Comparison of ENCODE assay signal across 20 cellular contexts in the genomic region with DNA sequence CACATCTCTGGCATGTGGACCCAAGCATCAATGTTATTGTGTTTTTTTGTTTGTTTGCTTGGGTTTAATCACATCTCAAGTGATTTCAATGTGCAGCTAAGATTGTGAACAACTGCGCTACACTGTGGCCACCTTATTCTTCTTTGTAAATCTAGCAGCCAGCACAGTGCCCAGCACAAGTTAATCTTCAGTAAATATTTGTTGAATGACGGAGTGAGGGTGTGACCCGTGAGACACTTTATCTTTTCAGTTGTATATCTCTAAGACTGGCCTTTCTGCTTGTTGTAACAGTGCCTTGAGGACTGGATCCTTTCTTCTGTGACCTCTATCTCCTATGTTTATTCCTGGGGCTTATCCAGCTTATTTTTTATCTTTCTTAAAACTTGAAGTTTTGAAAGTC. TPM values are rescaled to one million over a fixed set of nuclear protein-coding genes. Genes with fewer than 3 reads are reported as not detected.
A peak's percentile ranks its signal among the peaks of the same experiment; 100 is the strongest.
DNase-seq lines count a peak whose midpoint lies in the region; ATAC-seq and TF ChIP-seq lines count a peak whose summit lies in the region.
"Had no signal": no experiment of that assay in that cellular context is flagged by ENCODE, and none has a peak within 500 bp of the region (broad histone marks: within the 10 kb centered on the region; RNA-seq: fewer than 3 reads in every experiment).

No MANE protein-coding gene starts in this region.

- H3K36me3 ChIP-seq in esophagus squamous epithelium (no peaks in the 10 kb centered on the region), gastrocnemius medialis (no peaks in the 10 kb centered on the region), MM.1S (replicated peaks; ENCODE audit: insufficient read depth, low read length) (no peaks in the 10 kb centered on the region)
- H3K36me3 ChIP-seq: right lobe of liver had no signal

- no peak overlapping the region for H3K9ac ChIP-seq in MM.1S (ENCODE audit: low read length)

- no peak for TF ChIP-seq POLR2A in esophagus squamous epithelium (IDR thresholded peaks at IDR 0.05)
- no peak for TF ChIP-seq POLR2A in gastrocnemius medialis (IDR thresholded peaks at IDR 0.05)

- WGBS in esophagus squamous epithelium, 2 donors = 43 to 47% methylated on average over 3 of the region's 3 CpGs

- TF ChIP-seq CTCF in esophagus squamous epithelium (IDR thresholded peaks at IDR 0.05) = no peak
- no peak for TF ChIP-seq CTCF in progenitor cell of endocrine pancreas (IDR thresholded peaks at IDR 0.05; ENCODE audit: unreplicated experiment)
- TF ChIP-seq CTCF in gastrocnemius medialis (IDR thresholded peaks at IDR 0.05 in 4 of 5, conservative IDR thresholded peaks at IDR 0.05 in 1 of 5) = no peak
- TF ChIP-seq CTCF in MM.1S (IDR thresholded peaks at IDR 0.05; ENCODE audit: low read length) = no peak

- no peak overlapping the region for H2AFZ ChIP-seq in MM.1S (ENCODE audit: low read length)

- peaks cover 32% of the 10 kb centered on the region for H3K4me1 Mint-ChIP-seq in progenitor cell of endocrine pancreas (ENCODE audit: low read depth)

- no peaks in the 10 kb centered on the region for H3F3A ChIP-seq in MM.1S (ENCODE audit: insufficient read depth, low read length)

- H3K4me3 Mint-ChIP-seq in progenitor cell of endocrine pancreas (ENCODE audit: low read depth) = no peak overlapping the region
- H3K4me3 Mint-ChIP-seq: IgD-negative memory B cell, T-helper 17 cell had no signal

- H4K20me1 ChIP-seq in MM.1S (ENCODE audit: insufficient read depth, low read length) = no peaks in the 10 kb centered on the region

- no peak overlapping the region for H3K4me2 ChIP-seq in MM.1S (ENCODE audit: low read depth, low read length)

- DNase-seq in DMS53 treated with DMSO at 0.1 percent for 48 hours (lab: John Stamatoyannopoulos, UW; ENCODE audit: unreplicated experiment) (peak; percentile 74), NCI-H226 (peak; percentile 58), esophagus squamous epithelium (lab: John Stamatoyannopoulos, UW) (no peak), progenitor cell of endocrine pancreas (ENCODE audit: low spot score, unreplicated experiment) (no peak), gastrocnemius medialis (no peak), RKO (ENCODE audit: low spot score) (no peak), MM.1S (no peak), NCI-H2081 treated with DMSO at 0.1 percent for 48 hours (lab: John Stamatoyannopoulos, UW) (no peak)
- DNase-seq: activated gamma-delta T cell; AML-193; anterior cingulate cortex; NCI-H1105; NK-92 treated with Interleukin-12 subunit alpha and Interleukin-12 subunit beta, amount 100 ng/mL, for 24 hours; right lobe of liver; Right ventricle myocardium superior; stimulated activated CD4-positive, alpha-beta T cell treated with anti-CD3 and anti-CD28 coated beads, Interleukin-2, amount 100 ng/mL, for 48 hours; substantia nigra; T-helper 17 cell had no signal

- no peak overlapping the region for H3K4me3 ChIP-seq in esophagus squamous epithelium
- H3K4me3 ChIP-seq in gastrocnemius medialis = no peak overlapping the region
- H3K4me3 ChIP-seq in MM.1S (ENCODE audit: low read length) = no peak overlapping the region
- H3K4me3 ChIP-seq: right lobe of liver had no signal

- H3K9me2 ChIP-seq in MM.1S (replicated peaks; ENCODE audit: insufficient read depth, low read length) = no peaks in the 10 kb centered on the region

- H3K4me1 ChIP-seq in esophagus squamous epithelium (peaks cover 17 to 72% (median 41%) of the 10 kb centered on the region in 3 donors), gastrocnemius medialis (peaks cover 31 to 44% of the 10 kb centered on the region in 2 donors), MM.1S (ENCODE audit: low read length) (no peaks in the 10 kb centered on the region)
- H3K4me1 ChIP-seq: right lobe of liver had no signal

- ATAC-seq in gastrocnemius medialis = no peak
- ATAC-seq: activated CD4-positive, CD25-positive, alpha-beta regulatory T cell treated with anti-CD3 and anti-CD28 coated beads, Interleukin-2, amount 50 U/mL, for 24 hours; T-helper 17 cell had no signal

- no peaks in the 10 kb centered on the region for H3K27me3 ChIP-seq in esophagus squamous epithelium
- H3K27me3 ChIP-seq in gastrocnemius medialis = no peaks in the 10 kb centered on the region
- H3K27me3 ChIP-seq in MM.1S (replicated peaks; ENCODE audit: insufficient read depth, low read length) = no peaks in the 10 kb centered on the region
- H3K27me3 ChIP-seq: right lobe of liver had no signal

- H3K9me3 ChIP-seq in esophagus squamous epithelium = no peaks in the 10 kb centered on the region
- H3K9me3 ChIP-seq in gastrocnemius medialis = no peaks in the 10 kb centered on the region
- H3K9me3 ChIP-seq in MM.1S (replicated peaks; ENCODE audit: insufficient read depth, low read length) = no peaks in the 10 kb centered on the region
- H3K9me3 ChIP-seq: right lobe of liver had no signal

- intact Hi-C loops in esophagus squamous epithelium (cut with DNase I) (no loop called here), gastrocnemius medialis (cut with DNase I; ENCODE audit: low total_unique reads) (loop anchor here (5.0 kb wide), 1 partner anchor 51 kb away; no protein-coding TSS in a partner anchor)

- H3K27ac Mint-ChIP-seq in progenitor cell of endocrine pancreas = peak overlapping the region; percentile 83
- H3K27ac Mint-ChIP-seq: IgD-negative memory B cell, T-helper 17 cell had no signal

- H3K27ac ChIP-seq in esophagus squamous epithelium (peak overlapping the region; percentile 32 to 78 (median 58)), gastrocnemius medialis (peak overlapping the region in 1 of 4 donors; percentile 11), MM.1S (ENCODE audit: low read length) (no peak overlapping the region)
- H3K27ac ChIP-seq: right lobe of liver had no signal

- no peaks in the 10 kb centered on the region for H3K79me2 ChIP-seq in MM.1S (ENCODE audit: low read length)

- no peaks in the 10 kb centered on the region for H3K36me3 Mint-ChIP-seq in progenitor cell of endocrine pancreas (ENCODE audit: insufficient read depth)
- H3K36me3 Mint-ChIP-seq: IgD-negative memory B cell had no signal

- H3K9me3 Mint-ChIP-seq in progenitor cell of endocrine pancreas (ENCODE audit: low read depth) = no peaks in the 10 kb centered on the region

- peaks cover 9% of the 10 kb centered on the region for H3K27me3 Mint-ChIP-seq in progenitor cell of endocrine pancreas

- in situ Hi-C loops in gastrocnemius medialis (cut with MboI; ENCODE audit: low sequenced_read_pairs in 4 of 4) = no loop called here

RNA-seq across cellular contexts. Expression of a gene that starts 21.4 kb away (rescaled TPM):
- total RNA-seq in esophagus squamous epithelium (10 to 100 TPM; 47.2 to 91.6 (median 66.9) TPM), progenitor cell of endocrine pancreas (44.8 and 45.8 TPM in 2 replicates), gastrocnemius medialis (100 to 1,000 TPM; 150 to 393 (median 244) TPM)

Comparison
In these comparisons a context has a peak if more than half of its experiments do, and no peak if none do; other contexts are left out.
1. DNase-seq: peak in DMS53 treated with DMSO at 0.1 percent for 48 hours (single experiment) and NCI-H226 (single experiment); none in esophagus squamous epithelium (single experiment), progenitor cell of endocrine pancreas (single experiment), gastrocnemius medialis (0 of 2), RKO (single experiment), MM.1S (single experiment) and NCI-H2081 treated with DMSO at 0.1 percent for 48 hours (single experiment).